ENCODE assay signal across 8 cellular contexts in genomic region chr17:996554-997344, GRCh38. TPM values are rescaled to one million over a fixed set of nuclear protein-coding genes. Genes with fewer than 3 reads are reported as not detected.
DNase-seq lines count a peak whose midpoint lies in the region; ATAC-seq, FAIRE-seq and TF ChIP-seq lines count a peak whose summit lies in the region.

Gene TIMM22 (plus strand): TSS chr17:997129. CDS start chr17:997143, 14 bp downstream.

- no peak within 1 kb of the TSS for H3K4ac ChIP-seq in H9 (ENCODE audit: low read depth, low read length)

- DNase-seq in H9 (peak; percentile 99), M059J (ENCODE audit: low read depth) (peak; percentile 95), SHP77 (lab: John Stamatoyannopoulos, UW) (peak; percentile 99), fibroblast of the aortic adventitia (ENCODE audit: low read depth) (peak; percentile 98), nephron progenitor cell (peak; percentile 94)
- peak; percentile 87 for DNase-seq in activated effector memory CD4-positive, alpha-beta T cell treated with Interleukin-2 at 50 U/mL for 16 hours
- DNase-seq in stimulated activated naive CD8-positive, alpha-beta T cell treated with anti-CD3 and anti-CD28 coated beads, Interleukin-15, amount 100 ng/mL, for 72 hours: peak; percentile 92 to 95

- H3K4me1 Mint-ChIP-seq in H9 (peaks cover 8% of the 10 kb centered on the region in 2 experiments), nephron progenitor cell (peaks cover 23% of the 10 kb centered on the region)
- peaks cover 20% of the 10 kb centered on the region for H3K4me1 Mint-ChIP-seq in stimulated activated naive CD8-positive, alpha-beta T cell treated with anti-CD3 and anti-CD28 coated beads, Interleukin-15, amount 100 ng/mL, for 72 hours

- H3K27me3 Mint-ChIP-seq in H9 (ENCODE audit: low read depth) (peaks cover 13% of the 10 kb centered on the region), nephron progenitor cell (ENCODE audit: low read depth, poor library complexity) (peaks cover 7% of the 10 kb centered on the region)
- no peaks in the 10 kb centered on the region for H3K27me3 Mint-ChIP-seq in stimulated activated naive CD8-positive, alpha-beta T cell treated with anti-CD3 and anti-CD28 coated beads, Interleukin-15, amount 100 ng/mL, for 72 hours

- H2AK5ac ChIP-seq in H9 (ENCODE audit: insufficient read length, low read length): no peak within 1 kb of the TSS

- no peak within 1 kb of the TSS for H4K5ac ChIP-seq in H9 (ENCODE audit: insufficient read length, low read depth, low read length)

- no peak within 1 kb of the TSS for H3K27ac ChIP-seq in H9 (ENCODE audit: insufficient read length, low read depth, low read length)

- no peak within 1 kb of the TSS for H2BK120ac ChIP-seq in H9 (ENCODE audit: low read depth, low read length, poor library complexity, severe bottlenecking)

- no peak within 1 kb of the TSS for H4K91ac ChIP-seq in H9 (ENCODE audit: insufficient read length, low read depth, low read length)

- H3K27ac Mint-ChIP-seq in H9: peak within 1 kb of the TSS; percentile 99 to 100 (median 99)
- peak within 1 kb of the TSS; percentile 100 for H3K27ac Mint-ChIP-seq in nephron progenitor cell
- H3K27ac Mint-ChIP-seq in stimulated activated naive CD8-positive, alpha-beta T cell treated with anti-CD3 and anti-CD28 coated beads, Interleukin-15, amount 100 ng/mL, for 72 hours: peak within 1 kb of the TSS; percentile 96 to 99

- peak within 1 kb of the TSS; percentile 94 to 97 for H3K4me3 Mint-ChIP-seq in H9
- H3K4me3 Mint-ChIP-seq in nephron progenitor cell: peak within 1 kb of the TSS; percentile 96
- H3K4me3 Mint-ChIP-seq in stimulated activated naive CD8-positive, alpha-beta T cell treated with anti-CD3 and anti-CD28 coated beads, Interleukin-15, amount 100 ng/mL, for 72 hours: peak within 1 kb of the TSS; percentile 96 to 99

- peak within 1 kb of the TSS; percentile 99 for H3K4me3 ChIP-seq in fibroblast of the aortic adventitia (ENCODE audit: low read depth, low read length)

- peak within 1 kb of the TSS; percentile 41 for H3K23ac ChIP-seq in H9 (ENCODE audit: insufficient read length, low read depth, low read length)

- no peak within 1 kb of the TSS for H3T11ph ChIP-seq in H9 (ENCODE audit: low read length)

- TF ChIP-seq CTCF in H9 (conservative IDR thresholded peaks at IDR 0.05): peak; percentile 95
- TF ChIP-seq CTCF in fibroblast of the aortic adventitia (IDR thresholded peaks at IDR 0.05; ENCODE audit: insufficient read depth, low read length): peak; percentile 80
- peak; percentile 97 for TF ChIP-seq CTCF in nephron progenitor cell (IDR thresholded peaks at IDR 0.05)

- no CpG with 5 or more reads among the region's 71 CpGs for WGBS in H9 (ENCODE audit: extremely low coverage, insufficient read length, low lambda C conversion rate)

- H3K9ac ChIP-seq in H9 (ENCODE audit: extremely low read depth, insufficient read length, low read length): peak within 1 kb of the TSS; percentile 88

- H3K36me3 Mint-ChIP-seq in H9 (ENCODE audit: insufficient read depth in 1 of 3, low read depth in 3 of 3) (peaks cover 10 to 26% (median 24%) of the 10 kb centered on the region in 3 experiments; a peak in 6 of 7 replicates), nephron progenitor cell (ENCODE audit: low read depth) (peaks cover 18% of the 10 kb centered on the region)

- H2BK20ac ChIP-seq in H9 (ENCODE audit: low read depth, low read length, poor library complexity, severe bottlenecking): no peak within 1 kb of the TSS

- peaks cover 3% of the 10 kb centered on the region for H3K23me2 ChIP-seq in H9 (ENCODE audit: insufficient read length, low read depth, low read length, poor library complexity, severe bottlenecking)

- no peaks in the 10 kb centered on the region; the same call in 1 of the 2 replicates for H3K79me2 ChIP-seq in H9 (ENCODE audit: insufficient read depth, low read length)

- no peak within 1 kb of the TSS for H4K8ac ChIP-seq in H9 (replicated peaks; ENCODE audit: insufficient read length, low read depth, low read length)

- no peaks in the 10 kb centered on the region for H3K79me1 ChIP-seq in H9 (ENCODE audit: insufficient read depth, low read depth, low read length, poor library complexity, severe bottlenecking)

- H2BK5ac ChIP-seq in H9 (ENCODE audit: insufficient read length, low read length): peak within 1 kb of the TSS; percentile 76

- no peaks in the 10 kb centered on the region; the same call in 1 of the 2 replicates for H3K27me3 ChIP-seq in H9 (ENCODE audit: insufficient read depth, low read length)

- ATAC-seq in stimulated activated naive CD8-positive, alpha-beta T cell treated with anti-CD3 and anti-CD28 coated beads, Interleukin-15, amount 100 ng/mL, for 72 hours: peak; percentile 96

- H3K4me2 ChIP-seq in H9 (ENCODE audit: insufficient read depth, insufficient read length, low read length): peak within 1 kb of the TSS; percentile 95

- FAIRE-seq in G401.6 (lab: Jason Lieb, UNC): peak; percentile 92

- no peaks in the 10 kb centered on the region for H4K20me1 ChIP-seq in H9 (ENCODE audit: control insufficient read depth, insufficient read depth, insufficient read length)

- no peaks in the 10 kb centered on the region for H3K9me3 ChIP-seq in H9 (ENCODE audit: control insufficient read depth, low read depth, low read length)

- H3K18ac ChIP-seq in H9 (ENCODE audit: insufficient read length, low read depth, low read length): peak within 1 kb of the TSS; percentile 100

- H3K14ac ChIP-seq in H9 (ENCODE audit: insufficient read depth, low read length): peak within 1 kb of the TSS; percentile 100

- no peak within 1 kb of the TSS for H3K56ac ChIP-seq in H9 (ENCODE audit: insufficient read length, low read depth, low read length)

- H3K4me1 ChIP-seq in H9 (ENCODE audit: insufficient read depth, low read length): peaks cover 2% of the 10 kb centered on the region; the same call in 1 of the 2 replicates

- H2BK12ac ChIP-seq in H9 (ENCODE audit: insufficient read length, low read depth, low read length): no peak within 1 kb of the TSS

- H3K9me3 Mint-ChIP-seq in H9 (peaks cover 3 to 10% of the 10 kb centered on the region in 2 experiments; a peak in 4 of 5 replicates), nephron progenitor cell (peaks cover 8% of the 10 kb centered on the region)
- H3K9me3 Mint-ChIP-seq in stimulated activated naive CD8-positive, alpha-beta T cell treated with anti-CD3 and anti-CD28 coated beads, Interleukin-15, amount 100 ng/mL, for 72 hours: peaks cover 20 to 27% of the 10 kb centered on the region in 2 donors

- H2BK15ac ChIP-seq in H9 (ENCODE audit: low read depth, low read length): no peak within 1 kb of the TSS; the same call in 1 of the 2 replicates

- H2AFZ ChIP-seq in H9 (ENCODE audit: low read length): peak within 1 kb of the TSS; percentile 98

RNA-seq across cellular contexts. Expression of gene TIMM22, which starts in this region (rescaled TPM):
- 23.0 and 23.7 TPM in 2 replicates for total RNA-seq in H9 (2021)
- total RNA-seq in M059J (2014; rRNA removed; shearing (Covaris generic)): 19.2 and 19.5 TPM in 2 replicates
- total RNA-seq in fibroblast of the aortic adventitia (ENCODE audit: low replicate concordance): 8.7 and 15.8 TPM in 2 replicates
